Comparison of ENCODE assay signal across 1 cellular context in genomic region chr9:111794837-111795556, GRCh38.
TF ChIP-seq lines count a peak whose summit lies in the region.

Gene SHOC1 (minus strand): TSS chr9:111794937. CDS start chr9:111791418, 3,519 bp downstream.

TF ChIP-seq in HepG2, 621 proteins besides CTCF, POLR2A, EP300 and RAD21 (continued from another document):
- TF ChIP-seq ZBTB49 (CRISPR knock-in tag; IDR thresholded peaks at IDR 0.05; ENCODE audit: borderline replicate concordance) (no peak), GPBP1L1 (CRISPR knock-in tag; IDR thresholded peaks at IDR 0.05) (no peak), ZNF670 (CRISPR knock-in tag; IDR thresholded peaks at IDR 0.05; ENCODE audit: borderline replicate concordance) (no peak), SATB2 (CRISPR knock-in tag; IDR thresholded peaks at IDR 0.05) (no peak), CREB1 (IDR thresholded peaks at IDR 0.05) (no peak), CREB1 (CRISPR knock-in tag; IDR thresholded peaks at IDR 0.05) (no peak), ZFP36L2 (CRISPR knock-in tag; IDR thresholded peaks at IDR 0.05) (no peak)
